In the genomic region with DNA sequence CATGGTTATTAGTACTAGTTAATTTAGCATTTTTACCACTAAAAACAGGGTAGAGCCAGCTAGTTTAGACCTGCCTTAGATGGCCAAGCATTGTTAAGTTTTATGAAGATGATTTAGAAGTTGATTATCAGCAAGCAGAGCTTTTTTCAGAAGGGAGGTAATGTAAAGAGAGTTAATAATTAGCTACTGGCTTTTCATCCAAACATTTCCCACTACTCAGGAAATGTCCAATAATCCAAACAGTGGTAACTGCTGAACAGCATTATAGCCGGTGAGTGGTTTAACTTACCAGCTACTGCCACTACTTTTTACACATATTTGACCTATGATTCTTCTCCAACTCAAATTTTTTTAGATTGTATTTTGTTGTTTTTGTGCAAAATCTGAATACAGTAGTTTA, we compare ENCODE assay signal across 13 cellular contexts. TPM values are rescaled to one million over a fixed set of nuclear protein-coding genes. Genes with fewer than 3 reads are reported as not detected.
DNase-seq lines count a peak whose midpoint lies in the region; ATAC-seq and TF ChIP-seq lines count a peak whose summit lies in the region.
"Had no signal": no experiment of that assay in that cellular context is flagged by ENCODE, and none has a peak within 500 bp of the region (broad histone marks: within the 10 kb centered on the region; RNA-seq: fewer than 3 reads in every experiment).

No MANE protein-coding gene starts in this region.

- no peak for TF ChIP-seq POLR2A in uterus (IDR thresholded peaks at IDR 0.05)

- intact Hi-C loops in left ventricle myocardium inferior (cut with micrococcal nuclease) = loop anchor here (5.0 to 10.0 kb wide), 2 partner anchors 85 to 128 kb away; no protein-coding TSS in a partner anchor
- intact Hi-C loops in left ventricle myocardium superior (cut with micrococcal nuclease) = loop anchor here (10.0 kb wide), 2 partner anchors 85 to 125 kb away; no protein-coding TSS in a partner anchor
- intact Hi-C loops in uterus (cut with DNase I; ENCODE audit: low total_unique reads) = loop anchor here (5.0 kb wide), 1 partner anchor 128 kb away; no protein-coding TSS in a partner anchor

- peaks cover 0 to 2% (median 0%) of the 10 kb centered on the region in 5 experiments for H3K9me3 Mint-ChIP-seq in brain
- H3K9me3 Mint-ChIP-seq: CD4-positive, CD25-positive, alpha-beta regulatory T cell had no signal

- H3K4me1 ChIP-seq in left ventricle myocardium inferior = peaks cover 56% of the 10 kb centered on the region
- H3K4me1 ChIP-seq in muscle layer of duodenum (ENCODE audit: control insufficient read depth in 1 of 2, insufficient read depth in 2 of 2, low read length in 2 of 2) = peaks cover 7 to 17% of the 10 kb centered on the region in 2 donors
- H3K4me1 ChIP-seq in uterus = peaks cover 0 to 8% of the 10 kb centered on the region in 2 donors

- H3K27ac ChIP-seq in left ventricle myocardium inferior (replicated peaks) (peak overlapping the region; percentile 91), muscle layer of duodenum (ENCODE audit: low read length) (peak overlapping the region; percentile 94), uterus (peak overlapping the region; percentile 96)

- ATAC-seq in left ventricle myocardium superior (no peak), GM21737 (IDR thresholded peaks at IDR 0.05; ENCODE audit: unreplicated experiment) (no peak)

- H3K27me3 ChIP-seq in left ventricle myocardium inferior (ENCODE audit: low read depth) (no peaks in the 10 kb centered on the region), muscle layer of duodenum (ENCODE audit: low read depth, low read length) (no peaks in the 10 kb centered on the region), uterus (no peaks in the 10 kb centered on the region)

- H3K4me3 ChIP-seq in left ventricle myocardium inferior (peak overlapping the region; percentile 75), muscle layer of duodenum (ENCODE audit: low read depth in 1 of 2, low read length in 2 of 2) (peak overlapping the region; percentile 75 to 83), uterus (peak overlapping the region; percentile 51 to 59)

- H3K36me3 Mint-ChIP-seq in brain = no peaks in the 10 kb centered on the region
- H3K36me3 Mint-ChIP-seq: CD4-positive, CD25-positive, alpha-beta regulatory T cell; IgD-negative memory B cell had no signal

- peaks cover 60% of the 10 kb centered on the region for H3K27me3 Mint-ChIP-seq in brain

- no peak overlapping the region for H3K27ac Mint-ChIP-seq in brain
- H3K27ac Mint-ChIP-seq: CD4-positive, CD25-positive, alpha-beta regulatory T cell; IgD-negative memory B cell had no signal

- TF ChIP-seq CTCF in left ventricle myocardium inferior (IDR thresholded peaks at IDR 0.05; ENCODE audit: borderline replicate concordance) (no peak), brain (conservative IDR thresholded peaks at IDR 0.05) (no peak), uterus (IDR thresholded peaks at IDR 0.05) (no peak)

- no peaks in the 10 kb centered on the region for H3K9me3 ChIP-seq in left ventricle myocardium inferior (replicated peaks)
- no peaks in the 10 kb centered on the region for H3K9me3 ChIP-seq in muscle layer of duodenum (ENCODE audit: control insufficient read depth in 1 of 2, low read length in 2 of 2)
- H3K9me3 ChIP-seq in uterus = no peaks in the 10 kb centered on the region

- H3K36me3 ChIP-seq in left ventricle myocardium inferior (no peaks in the 10 kb centered on the region), muscle layer of duodenum (ENCODE audit: control insufficient read depth in 1 of 2, insufficient read depth in 2 of 2, low read length in 2 of 2) (no peaks in the 10 kb centered on the region), uterus (no peaks in the 10 kb centered on the region)

- H3K4me1 Mint-ChIP-seq in brain = peaks cover 26% of the 10 kb centered on the region

- H3K4me3 Mint-ChIP-seq in brain = peak overlapping the region in 3 of 5 experiments; percentile 80 to 94 (median 87)

- DNase-seq in left ventricle myocardium inferior = no peak
- no peak for DNase-seq in left ventricle myocardium superior
- DNase-seq in uterus = no peak
- no peak for DNase-seq in kidney tubule cell (ENCODE audit: low spot score)
- DNase-seq in HuH-7 (ENCODE audit: low spot score) = no peak
- DNase-seq: activated CD4-positive, CD25-positive, alpha-beta regulatory T cell; CD4-positive, CD25-positive, alpha-beta regulatory T cell; central memory CD4-positive, alpha-beta T cell; NCI-H526 treated with DMSO at 0.1 percent for 48 hours had no signal

RNA-seq across cellular contexts. Expression of a gene that starts 1.7 kb away (rescaled TPM):
- total RNA-seq in left ventricle myocardium inferior = 28.4 TPM
- total RNA-seq in left ventricle myocardium superior = 29.2 TPM
- polyA plus RNA-seq in brain (ENCODE audit: insufficient read depth, low read depth, low replicate concordance) = 3.5 TPM
- total RNA-seq in uterus = 10 to 100 TPM; 41.8 to 94.0 (median 69.6) TPM
- polyA plus RNA-seq: CD4-positive, CD25-positive, alpha-beta regulatory T cell; IgD-negative memory B cell had no signal

RNA-seq across cellular contexts. Expression of a gene that starts 1.7 kb away (rescaled TPM):
- total RNA-seq in left ventricle myocardium inferior = 19.7 TPM
- 22.5 TPM for total RNA-seq in left ventricle myocardium superior
- 4.8 TPM for polyA plus RNA-seq in brain (ENCODE audit: insufficient read depth, low read depth, low replicate concordance)
- 10 to 100 TPM; 16.5 to 35.8 (median 24.6) TPM for total RNA-seq in uterus
